1 cellular context compared by ENCODE assay signal in genomic region chr1:151512326-151512725, GRCh38.
TF ChIP-seq lines count a peak whose summit lies in the region.

No MANE protein-coding gene starts in this region.

TF ChIP-seq in HCT116, 20 proteins besides CTCF, POLR2A, EP300 and RAD21 (continued from another document):
- no peak for TF ChIP-seq ZBTB33 (IDR thresholded peaks at IDR 0.05; ENCODE audit: extremely low read depth, insufficient replicate concordance, low read length)
- TF ChIP-seq SP1 (IDR thresholded peaks at IDR 0.05; ENCODE audit: low read depth) = no peak
